In genomic region chr14:68685419-68686211, GRCh38 we compare ENCODE assay signal across 8 cellular contexts.
DNase-seq lines count a peak whose midpoint lies in the region; ATAC-seq lines count a peak whose summit lies in the region.

No MANE protein-coding gene starts in this region.

- peaks cover 6% of the 10 kb centered on the region for H3K27me3 Mint-ChIP-seq in activated T-cell treated with anti-CD3 and anti-CD28 coated beads, Interleukin-2, amount 50 U/mL, for 72 hours (ENCODE audit: low read depth)

- H3K4me3 Mint-ChIP-seq in activated T-cell treated with anti-CD3 and anti-CD28 coated beads, Interleukin-2, amount 50 U/mL, for 72 hours: peak overlapping the region; percentile 65 to 72

- peak overlapping the region; percentile 74 for H3K27ac Mint-ChIP-seq in activated T-cell treated with anti-CD3 and anti-CD28 coated beads, Interleukin-2, amount 50 U/mL, for 72 hours

- no peaks in the 10 kb centered on the region for H3K36me3 Mint-ChIP-seq in activated T-cell treated with anti-CD3 and anti-CD28 coated beads, Interleukin-2, amount 50 U/mL, for 72 hours (ENCODE audit: insufficient read depth in 2 of 2)

- peak; percentile 87 for DNase-seq in NK-92 treated with Interleukin-12 subunit alpha and Interleukin-12 subunit beta, amount 100 ng/mL, for 24 hours (lab: John Stamatoyannopoulos, UW)
- DNase-seq in activated T-cell treated with anti-CD3 and anti-CD28 coated beads, Interleukin-2, amount 50 U/mL, for 72 hours: peak; percentile 83 to 87
- DNase-seq in kidney glomerular epithelial cell (lab: John Stamatoyannopoulos, UW) (peak; percentile 76), pons (ENCODE audit: low spot score) (no peak), NCI-H146 treated with DMSO at 0.1 percent for 48 hours (lab: John Stamatoyannopoulos, UW; ENCODE audit: unreplicated experiment) (no peak)
- DNase-seq in stimulated activated CD8-positive, alpha-beta memory T cell treated with anti-CD3 and anti-CD28 coated beads, Interleukin-12 subunit alpha, Interleukin-12 subunit beta, amount 100 ng/mL, for 24 hours (ENCODE audit: extremely low read depth): peak; percentile 34

- H3K4me1 Mint-ChIP-seq in activated T-cell treated with anti-CD3 and anti-CD28 coated beads, Interleukin-2, amount 50 U/mL, for 72 hours (ENCODE audit: low read depth): peaks cover 63% of the 10 kb centered on the region

- ATAC-seq in GM18511 (IDR thresholded peaks at IDR 0.05; ENCODE audit: unreplicated experiment) (peak; percentile 86), HG02840 (IDR thresholded peaks at IDR 0.05; ENCODE audit: low FRiP score, unreplicated experiment) (peak; percentile 82)
- ATAC-seq in activated T-cell treated with anti-CD3 and anti-CD28 coated beads, Interleukin-2, amount 50 U/mL, for 72 hours (replicated peaks in 1 of 2): peak; percentile 89 to 90

- no peaks in the 10 kb centered on the region for H3K9me3 Mint-ChIP-seq in activated T-cell treated with anti-CD3 and anti-CD28 coated beads, Interleukin-2, amount 50 U/mL, for 72 hours

Comparison
In these comparisons a context has a peak if more than half of its experiments do, and no peak if none do; other contexts are left out.
1. DNase-seq: peak in NK-92 treated with Interleukin-12 subunit alpha and Interleukin-12 subunit beta, amount 100 ng/mL, for 24 hours (single experiment), activated T-cell treated with anti-CD3 and anti-CD28 coated beads, Interleukin-2, amount 50 U/mL, for 72 hours (2 of 2), kidney glomerular epithelial cell (single experiment) and stimulated activated CD8-positive, alpha-beta memory T cell treated with anti-CD3 and anti-CD28 coated beads, Interleukin-12 subunit alpha, Interleukin-12 subunit beta, amount 100 ng/mL, for 24 hours (single experiment); none in pons (single experiment) and NCI-H146 treated with DMSO at 0.1 percent for 48 hours (single experiment).
2. Peak in every context shown above with its lines, with median percentiles within 50 percentile points of each other: ATAC-seq.